In genomic region chr11:115523727-115524399, GRCh38 we compare ENCODE assay signal across 36 cellular contexts. TPM values are rescaled to one million over a fixed set of nuclear protein-coding genes. Genes with fewer than 3 reads are reported as not detected.
"Had no signal": no experiment of that assay in that cellular context is flagged by ENCODE, and none has a peak within 500 bp of the region (broad histone marks: within the 10 kb centered on the region; RNA-seq: fewer than 3 reads in every experiment).

No MANE protein-coding gene starts in this region.

- DNase-seq: activated B cell treated with CpG ODN at 0.5 μM for 24 hours; activated CD4-positive, alpha-beta memory T cell treated with anti-CD3 and anti-CD28 coated beads for 36 hours; activated CD4-positive, alpha-beta T cell treated with anti-CD3 and anti-CD28 coated beads for 4 hours; activated CD4-positive, alpha-beta T cell treated with anti-CD3 and anti-CD28 coated beads, Interleukin-2, amount 10 ng/mL, durations not matched to agents 24 days and 14 days; activated CD4-positive, alpha-beta T cell treated with anti-CD3 and anti-CD28 coated beads, Interleukin-2, amount 50 U/mL, for 1 hour; activated CD4-positive, alpha-beta T cell treated with anti-CD3 and anti-CD28 coated beads, Interleukin-2, amount 50 U/mL, for 4 hours; activated CD4-positive, CD25-positive, alpha-beta regulatory T cell treated with anti-CD3 and anti-CD28 coated beads, Interleukin-2, amount 50 U/mL, for 72 hours; activated CD8-positive, alpha-beta memory T cell treated with anti-CD3 and anti-CD28 coated beads, Interleukin-2, amount 50 U/mL, for 4 hours; activated CD8-positive, alpha-beta T cell treated with anti-CD3 and anti-CD28 coated beads for 36 hours; activated effector memory CD4-positive, alpha-beta T cell treated with anti-CD3 and anti-CD28 coated beads, Interleukin-2, amount 50 U/mL, for 16 hours; activated naive CD4-positive, alpha-beta T cell treated with anti-CD3 and anti-CD28 coated beads, Interleukin-2, amount 10 ng/mL, durations not matched to agents 7 days and 5 days; activated naive CD4-positive, alpha-beta T cell treated with Interleukin-2 at 50 U/mL for 16 hours; activated naive CD8-positive, alpha-beta T cell treated with anti-CD3 and anti-CD28 coated beads, Interleukin-2, amount 10 ng/mL, durations not matched to agents 7 days and 5 days; activated naive CD8-positive, alpha-beta T cell treated with anti-CD3 and anti-CD28 coated beads, Interleukin-2, amount 50 U/mL, for 24 hours; activated T-cell treated with anti-CD3 and anti-CD28 coated beads for 4 hours; activated T-cell treated with anti-CD3 and anti-CD28 coated beads, Interleukin-2, amount 50 U/mL, for 1 hour; activated T-cell treated with anti-CD3 and anti-CD28 coated beads, Interleukin-2, amount 50 U/mL, for 4 hours; activated T-cell treated with anti-CD3 and anti-CD28 coated beads, Interleukin-2, amount 50 U/mL, for 72 hours; amygdala; anterior cingulate cortex; body of pancreas; brain microvascular endothelial cell; central memory CD4-positive, alpha-beta T cell; T-helper 1 cell; T-helper 2 cell; T-helper 9 cell had no signal

- H3K4me1 Mint-ChIP-seq: activated B cell treated with CpG ODN at 0.5 μM for 24 hours; activated CD4-positive, alpha-beta T cell treated with anti-CD3 and anti-CD28 coated beads, Interleukin-2, amount 10 ng/mL, durations not matched to agents 24 days and 14 days; activated naive CD4-positive, alpha-beta T cell treated with anti-CD3 and anti-CD28 coated beads, Interleukin-2, amount 10 ng/mL, durations not matched to agents 7 days and 5 days; activated naive CD4-positive, alpha-beta T cell treated with anti-CD3 and anti-CD28 coated beads, Interleukin-2, amount 50 U/mL, for 24 hours; activated naive CD8-positive, alpha-beta T cell treated with anti-CD3 and anti-CD28 coated beads, Interleukin-2, amount 10 ng/mL, durations not matched to agents 7 days and 5 days; activated naive CD8-positive, alpha-beta T cell treated with anti-CD3 and anti-CD28 coated beads, Interleukin-2, amount 50 U/mL, for 24 hours; activated T-helper 17 cell treated with anti-CD3 and anti-CD28 coated beads, Interleukin-2, amount 50 U/mL, for 72 hours had no signal

- H3K36me3 Mint-ChIP-seq: activated CD4-positive, alpha-beta memory T cell treated with anti-CD3 and anti-CD28 coated beads for 36 hours; activated naive CD4-positive, alpha-beta T cell treated with anti-CD3 and anti-CD28 coated beads, Interleukin-2, amount 10 ng/mL, durations not matched to agents 7 days and 5 days; activated naive CD4-positive, alpha-beta T cell treated with anti-CD3 and anti-CD28 coated beads, Interleukin-2, amount 50 U/mL, for 24 hours; activated naive CD8-positive, alpha-beta T cell; activated naive CD8-positive, alpha-beta T cell treated with anti-CD3 and anti-CD28 coated beads, Interleukin-2, amount 10 ng/mL, durations not matched to agents 7 days and 5 days had no signal

- H3K9me3 ChIP-seq: ascending aorta, body of pancreas, breast epithelium had no signal

- H3K4me3 ChIP-seq: ascending aorta, body of pancreas, breast epithelium had no signal

- H3K9me3 Mint-ChIP-seq: activated CD4-positive, alpha-beta memory T cell treated with anti-CD3 and anti-CD28 coated beads for 36 hours; activated CD4-positive, alpha-beta T cell treated with anti-CD3 and anti-CD28 coated beads, Interleukin-2, amount 10 ng/mL, durations not matched to agents 24 days and 14 days; activated CD8-positive, alpha-beta T cell treated with anti-CD3 and anti-CD28 coated beads for 36 hours; activated naive CD4-positive, alpha-beta T cell treated with anti-CD3 and anti-CD28 coated beads, Interleukin-2, amount 10 ng/mL, durations not matched to agents 7 days and 5 days; activated naive CD4-positive, alpha-beta T cell treated with anti-CD3 and anti-CD28 coated beads, Interleukin-2, amount 50 U/mL, for 24 hours; activated naive CD8-positive, alpha-beta T cell treated with anti-CD3 and anti-CD28 coated beads, Interleukin-2, amount 50 U/mL, for 24 hours; activated T-cell treated with anti-CD3 and anti-CD28 coated beads, Interleukin-2, amount 50 U/mL, for 4 hours; activated T-cell treated with anti-CD3 and anti-CD28 coated beads, Interleukin-2, amount 50 U/mL, for 72 hours; activated T-helper 1 cell treated with anti-CD3 and anti-CD28 coated beads, Interleukin-12 subunit alpha, Interleukin-12 subunit beta, Interleukin-2, Interleukin-4 antibody, amounts not matched to agents 30 ng/mL and 10 ng/mL and 1 ng/mL, durations not matched to agents 14 hours and 24 hours and 36 hours; activated T-helper 17 cell treated with anti-CD3 and anti-CD28 coated beads, Interleukin-2, amount 50 U/mL, for 72 hours; T-helper 1 cell treated with Interleukin-12 subunit alpha and Interleukin-12 subunit beta and Interleukin-4 antibody, amounts not matched to agents 30 μg/mL and 1 μg/mL, for 36 hours; T-helper 2 cell treated with Interferon-gamma antibody and Interleukin-4, amounts not matched to agents 5 μg/mL and 100 μg/mL, for 36 hours had no signal

- H3K27ac ChIP-seq: ascending aorta, body of pancreas, brain microvascular endothelial cell, breast epithelium, VCaP had no signal

- H3K36me3 ChIP-seq: ascending aorta, brain microvascular endothelial cell, breast epithelium had no signal

- H3K27me3 ChIP-seq: ascending aorta, body of pancreas, brain microvascular endothelial cell, breast epithelium had no signal

- ATAC-seq: activated CD8-positive, alpha-beta T cell treated with anti-CD3 and anti-CD28 coated beads for 36 hours; activated naive CD8-positive, alpha-beta T cell treated with anti-CD3 and anti-CD28 coated beads, Interleukin-2, amount 50 U/mL, for 24 hours; activated T-cell treated with anti-CD3 and anti-CD28 coated beads, Interleukin-2, amount 50 U/mL, for 4 hours; activated T-cell treated with anti-CD3 and anti-CD28 coated beads, Interleukin-2, amount 50 U/mL, for 72 hours; activated T-helper 17 cell treated with anti-CD3 and anti-CD28 coated beads, Interleukin-2, amount 50 U/mL, for 72 hours; body of pancreas had no signal

- H3K4me1 ChIP-seq: ascending aorta, body of pancreas, breast epithelium had no signal

- H3K27me3 Mint-ChIP-seq: activated CD4-positive, alpha-beta T cell treated with anti-CD3 and anti-CD28 coated beads, Interleukin-2, amount 10 ng/mL, durations not matched to agents 24 days and 14 days; activated naive CD4-positive, alpha-beta T cell treated with anti-CD3 and anti-CD28 coated beads, Interleukin-2, amount 10 ng/mL, durations not matched to agents 7 days and 5 days; activated T-helper 17 cell treated with anti-CD3 and anti-CD28 coated beads, Interleukin-2, amount 50 U/mL, for 72 hours had no signal

- FAIRE-seq: TTC549 had no signal

- H3K27ac Mint-ChIP-seq: activated B cell treated with CpG ODN at 0.5 μM for 24 hours; activated CD4-positive, alpha-beta memory T cell treated with anti-CD3 and anti-CD28 coated beads for 36 hours; activated CD4-positive, alpha-beta T cell treated with anti-CD3 and anti-CD28 coated beads, Interleukin-2, amount 10 ng/mL, durations not matched to agents 24 days and 14 days; activated CD8-positive, alpha-beta T cell treated with anti-CD3 and anti-CD28 coated beads for 36 hours; activated naive CD4-positive, alpha-beta T cell treated with anti-CD3 and anti-CD28 coated beads, Interleukin-2, amount 10 ng/mL, durations not matched to agents 7 days and 5 days; activated naive CD4-positive, alpha-beta T cell treated with anti-CD3 and anti-CD28 coated beads, Interleukin-2, amount 50 U/mL, for 24 hours; activated naive CD8-positive, alpha-beta T cell; activated naive CD8-positive, alpha-beta T cell treated with anti-CD3 and anti-CD28 coated beads, Interleukin-2, amount 10 ng/mL, durations not matched to agents 7 days and 5 days; activated naive CD8-positive, alpha-beta T cell treated with anti-CD3 and anti-CD28 coated beads, Interleukin-2, amount 50 U/mL, for 24 hours; activated T-cell treated with anti-CD3 and anti-CD28 coated beads, Interleukin-2, amount 50 U/mL, for 72 hours; activated T-helper 1 cell treated with anti-CD3 and anti-CD28 coated beads, Interleukin-12 subunit alpha, Interleukin-12 subunit beta, Interleukin-2, Interleukin-4 antibody, amounts not matched to agents 30 ng/mL and 10 ng/mL and 1 ng/mL, durations not matched to agents 14 hours and 24 hours and 36 hours; activated T-helper 17 cell treated with anti-CD3 and anti-CD28 coated beads, Interleukin-2, amount 50 U/mL, for 72 hours; T-helper 1 cell treated with Interleukin-12 subunit alpha and Interleukin-12 subunit beta and Interleukin-4 antibody, amounts not matched to agents 30 μg/mL and 1 μg/mL, for 36 hours; T-helper 2 cell treated with Interferon-gamma antibody and Interleukin-4, amounts not matched to agents 5 μg/mL and 100 μg/mL, for 36 hours had no signal

- H3K4me3 Mint-ChIP-seq: activated B cell treated with CpG ODN at 0.5 μM for 24 hours; activated CD4-positive, alpha-beta memory T cell treated with anti-CD3 and anti-CD28 coated beads for 36 hours; activated CD4-positive, alpha-beta T cell treated with anti-CD3 and anti-CD28 coated beads, Interleukin-2, amount 10 ng/mL, durations not matched to agents 24 days and 14 days; activated CD8-positive, alpha-beta T cell treated with anti-CD3 and anti-CD28 coated beads for 36 hours; activated naive CD4-positive, alpha-beta T cell treated with anti-CD3 and anti-CD28 coated beads, Interleukin-2, amount 10 ng/mL, durations not matched to agents 7 days and 5 days; activated naive CD4-positive, alpha-beta T cell treated with anti-CD3 and anti-CD28 coated beads, Interleukin-2, amount 50 U/mL, for 24 hours; activated naive CD8-positive, alpha-beta T cell; activated naive CD8-positive, alpha-beta T cell treated with anti-CD3 and anti-CD28 coated beads, Interleukin-2, amount 10 ng/mL, durations not matched to agents 7 days and 5 days; activated naive CD8-positive, alpha-beta T cell treated with anti-CD3 and anti-CD28 coated beads, Interleukin-2, amount 50 U/mL, for 24 hours; activated T-cell treated with anti-CD3 and anti-CD28 coated beads, Interleukin-2, amount 50 U/mL, for 4 hours; activated T-cell treated with anti-CD3 and anti-CD28 coated beads, Interleukin-2, amount 50 U/mL, for 72 hours; activated T-helper 1 cell treated with anti-CD3 and anti-CD28 coated beads, Interleukin-12 subunit alpha, Interleukin-12 subunit beta, Interleukin-2, Interleukin-4 antibody, amounts not matched to agents 30 ng/mL and 10 ng/mL and 1 ng/mL, durations not matched to agents 14 hours and 24 hours and 36 hours; activated T-helper 17 cell treated with anti-CD3 and anti-CD28 coated beads, Interleukin-2, amount 50 U/mL, for 72 hours; T-helper 1 cell treated with Interleukin-12 subunit alpha and Interleukin-12 subunit beta and Interleukin-4 antibody, amounts not matched to agents 30 μg/mL and 1 μg/mL, for 36 hours; T-helper 2 cell treated with Interferon-gamma antibody and Interleukin-4, amounts not matched to agents 5 μg/mL and 100 μg/mL, for 36 hours had no signal

RNA-seq across cellular contexts. Expression of gene CADM1, which starts 19.6 kb away (rescaled TPM):
- total RNA-seq: activated T-helper 1 cell treated with anti-CD3 and anti-CD28 coated beads, Interleukin-12 subunit alpha, Interleukin-12 subunit beta, Interleukin-2, Interleukin-4 antibody, amounts not matched to agents 30 ng/mL and 10 ng/mL and 1 ng/mL, durations not matched to agents 14 hours and 24 hours and 36 hours had no signal
